1 cellular context compared by ENCODE assay signal in the genomic region with DNA sequence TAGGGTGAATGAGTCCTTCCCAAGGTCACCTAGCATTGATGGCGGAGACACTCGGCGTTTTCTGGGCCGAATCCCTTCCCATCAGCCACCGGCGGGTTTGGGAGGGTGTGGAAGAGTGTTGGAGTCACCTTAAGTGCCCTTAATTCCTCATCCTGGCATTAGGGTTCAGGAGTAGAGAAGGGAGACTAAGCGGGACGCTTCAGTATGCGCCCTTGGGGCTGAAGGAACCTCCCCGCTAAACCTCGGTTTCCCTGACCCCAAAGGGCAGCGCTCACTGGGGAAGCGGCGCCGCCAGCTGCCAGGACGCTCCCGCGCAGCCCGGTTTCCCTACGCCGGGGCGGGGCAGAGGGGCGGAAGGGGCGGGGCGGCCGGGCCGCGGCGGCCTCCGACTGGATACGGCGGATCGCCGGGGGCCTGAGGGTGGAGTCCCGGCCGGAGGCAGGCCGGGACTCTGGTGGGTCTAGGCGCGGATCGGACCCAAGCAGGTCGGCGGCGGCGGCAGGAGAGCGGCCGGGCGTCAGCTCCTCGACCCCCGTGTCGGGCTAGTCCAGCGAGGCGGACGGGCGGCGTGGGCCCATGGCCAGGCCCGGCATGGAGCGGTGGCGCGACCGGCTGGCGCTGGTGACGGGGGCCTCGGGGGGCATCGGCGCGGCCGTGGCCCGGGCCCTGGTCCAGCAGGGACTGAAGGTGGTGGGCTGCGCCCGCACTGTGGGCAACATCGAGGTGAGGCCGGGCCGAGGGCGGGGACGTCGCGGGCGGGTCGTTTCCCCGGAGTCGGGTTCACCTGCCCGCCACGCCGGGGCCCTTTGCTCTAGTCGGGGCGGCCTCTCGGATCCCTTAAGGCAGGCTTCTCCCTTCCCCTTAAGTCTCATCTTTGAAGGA.
TF ChIP-seq lines count a peak whose summit lies in the region.

A gene with protein sequence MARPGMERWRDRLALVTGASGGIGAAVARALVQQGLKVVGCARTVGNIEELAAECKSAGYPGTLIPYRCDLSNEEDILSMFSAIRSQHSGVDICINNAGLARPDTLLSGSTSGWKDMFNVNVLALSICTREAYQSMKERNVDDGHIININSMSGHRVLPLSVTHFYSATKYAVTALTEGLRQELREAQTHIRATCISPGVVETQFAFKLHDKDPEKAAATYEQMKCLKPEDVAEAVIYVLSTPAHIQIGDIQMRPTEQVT (plus strand): TSS at position 446 of the 882 bp plus-strand sequence. CDS start 131 bp downstream, at position 577.

TF ChIP-seq in HepG2, 621 proteins besides CTCF, POLR2A, EP300 and RAD21 (continued from another document and continues in another):
- TF ChIP-seq KDM5B (CRISPR knock-in tag; IDR thresholded peaks at IDR 0.05; ENCODE audit: borderline replicate concordance) (0 out of 2 replicates have a peak, but pooled peaks have one; percentile 7), CAMTA2 (CRISPR knock-in tag; IDR thresholded peaks at IDR 0.05; ENCODE audit: borderline replicate concordance) (no peak), GPN1 (CRISPR knock-in tag; IDR thresholded peaks at IDR 0.05; ENCODE audit: borderline replicate concordance) (no peak), FOXK2 (IDR thresholded peaks at IDR 0.05) (no peak), NFRKB (IDR thresholded peaks at IDR 0.05) (no peak), TCF12 (IDR thresholded peaks at IDR 0.05) (no peak), TCF12 (CRISPR knock-in tag; IDR thresholded peaks at IDR 0.05) (no peak), RBAK (CRISPR knock-in tag; IDR thresholded peaks at IDR 0.05) (no peak), ZNF766 (CRISPR knock-in tag; IDR thresholded peaks at IDR 0.05; ENCODE audit: borderline replicate concordance) (no peak), ZNF10 (CRISPR knock-in tag; IDR thresholded peaks at IDR 0.05; ENCODE audit: borderline replicate concordance, low read depth) (no peak), SALL2 (CRISPR knock-in tag; IDR thresholded peaks at IDR 0.05) (no peak), SUZ12 (IDR thresholded peaks at IDR 0.05; ENCODE audit: low read depth, low read length) (no peak), HNRNPLL (IDR thresholded peaks at IDR 0.05; ENCODE audit: low read depth, low read length, poor library complexity, severe bottlenecking) (peak; percentile 44), ATAD3A (CRISPR knock-in tag; IDR thresholded peaks at IDR 0.05) (no peak), NCOA5 (CRISPR knock-in tag; IDR thresholded peaks at IDR 0.05) (no peak), JUND (CRISPR knock-in tag; IDR thresholded peaks at IDR 0.05) (no peak), HOXA3 (CRISPR knock-in tag; IDR thresholded peaks at IDR 0.05) (0 out of 2 replicates have a peak, but pooled peaks have one; percentile 17), HMG20B (CRISPR knock-in tag; conservative IDR thresholded peaks at IDR 0.05) (no peak), ZNF124 (CRISPR knock-in tag; IDR thresholded peaks at IDR 0.05) (no peak), ZSCAN25 (CRISPR knock-in tag; IDR thresholded peaks at IDR 0.05) (no peak), HHEX (CRISPR knock-in tag; IDR thresholded peaks at IDR 0.05) (no peak), MXI1 (IDR thresholded peaks at IDR 0.05; ENCODE audit: borderline replicate concordance, low read depth, low read length) (peak; percentile 34; the same call in 1 of the 3 replicates), BRCA1 (CRISPR knock-in tag; IDR thresholded peaks at IDR 0.05) (no peak), ZBTB21 (CRISPR knock-in tag; IDR thresholded peaks at IDR 0.05) (no peak), JARID2 (CRISPR knock-in tag; IDR thresholded peaks at IDR 0.05; ENCODE audit: insufficient replicate concordance) (no peak), SOX13 (IDR thresholded peaks at IDR 0.05) (no peak), SOX13 (CRISPR knock-in tag; conservative IDR thresholded peaks at IDR 0.05 in 1 of 2, IDR thresholded peaks at IDR 0.05 in 1 of 2) (no peak), ZNF335 (CRISPR knock-in tag; IDR thresholded peaks at IDR 0.05) (no peak)
- TF ChIP-seq, protein P1, sequence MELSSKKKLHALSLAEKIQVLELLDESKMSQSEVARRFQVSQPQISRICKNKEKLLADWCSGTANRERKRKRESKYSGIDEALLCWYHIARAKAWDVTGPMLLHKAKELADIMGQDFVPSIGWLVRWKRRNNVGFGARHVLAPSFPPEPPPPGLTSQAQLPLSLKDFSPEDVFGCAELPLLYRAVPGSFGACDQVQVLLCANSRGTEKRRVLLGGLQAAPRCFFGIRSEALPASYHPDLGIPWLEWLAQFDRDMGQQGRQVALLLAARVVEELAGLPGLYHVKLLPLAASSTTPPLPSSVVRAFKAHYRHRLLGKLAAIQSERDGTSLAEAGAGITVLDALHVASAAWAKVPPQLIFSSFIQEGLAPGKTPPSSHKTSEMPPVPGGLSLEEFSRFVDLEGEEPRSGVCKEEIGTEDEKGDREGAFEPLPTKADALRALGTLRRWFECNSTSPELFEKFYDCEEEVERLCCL (CRISPR knock-in tag; IDR thresholded peaks at IDR 0.05; ENCODE audit: borderline replicate concordance): no peak
- TF ChIP-seq, protein P2, sequence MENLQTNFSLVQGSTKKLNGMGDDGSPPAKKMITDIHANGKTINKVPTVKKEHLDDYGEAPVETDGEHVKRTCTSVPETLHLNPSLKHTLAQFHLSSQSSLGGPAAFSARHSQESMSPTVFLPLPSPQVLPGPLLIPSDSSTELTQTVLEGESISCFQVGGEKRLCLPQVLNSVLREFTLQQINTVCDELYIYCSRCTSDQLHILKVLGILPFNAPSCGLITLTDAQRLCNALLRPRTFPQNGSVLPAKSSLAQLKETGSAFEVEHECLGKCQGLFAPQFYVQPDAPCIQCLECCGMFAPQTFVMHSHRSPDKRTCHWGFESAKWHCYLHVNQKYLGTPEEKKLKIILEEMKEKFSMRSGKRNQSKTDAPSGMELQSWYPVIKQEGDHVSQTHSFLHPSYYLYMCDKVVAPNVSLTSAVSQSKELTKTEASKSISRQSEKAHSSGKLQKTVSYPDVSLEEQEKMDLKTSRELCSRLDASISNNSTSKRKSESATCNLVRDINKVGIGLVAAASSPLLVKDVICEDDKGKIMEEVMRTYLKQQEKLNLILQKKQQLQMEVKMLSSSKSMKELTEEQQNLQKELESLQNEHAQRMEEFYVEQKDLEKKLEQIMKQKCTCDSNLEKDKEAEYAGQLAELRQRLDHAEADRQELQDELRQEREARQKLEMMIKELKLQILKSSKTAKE (CRISPR knock-in tag; IDR thresholded peaks at IDR 0.05; ENCODE audit: borderline replicate concordance): no peak
- TF ChIP-seq, protein P3, sequence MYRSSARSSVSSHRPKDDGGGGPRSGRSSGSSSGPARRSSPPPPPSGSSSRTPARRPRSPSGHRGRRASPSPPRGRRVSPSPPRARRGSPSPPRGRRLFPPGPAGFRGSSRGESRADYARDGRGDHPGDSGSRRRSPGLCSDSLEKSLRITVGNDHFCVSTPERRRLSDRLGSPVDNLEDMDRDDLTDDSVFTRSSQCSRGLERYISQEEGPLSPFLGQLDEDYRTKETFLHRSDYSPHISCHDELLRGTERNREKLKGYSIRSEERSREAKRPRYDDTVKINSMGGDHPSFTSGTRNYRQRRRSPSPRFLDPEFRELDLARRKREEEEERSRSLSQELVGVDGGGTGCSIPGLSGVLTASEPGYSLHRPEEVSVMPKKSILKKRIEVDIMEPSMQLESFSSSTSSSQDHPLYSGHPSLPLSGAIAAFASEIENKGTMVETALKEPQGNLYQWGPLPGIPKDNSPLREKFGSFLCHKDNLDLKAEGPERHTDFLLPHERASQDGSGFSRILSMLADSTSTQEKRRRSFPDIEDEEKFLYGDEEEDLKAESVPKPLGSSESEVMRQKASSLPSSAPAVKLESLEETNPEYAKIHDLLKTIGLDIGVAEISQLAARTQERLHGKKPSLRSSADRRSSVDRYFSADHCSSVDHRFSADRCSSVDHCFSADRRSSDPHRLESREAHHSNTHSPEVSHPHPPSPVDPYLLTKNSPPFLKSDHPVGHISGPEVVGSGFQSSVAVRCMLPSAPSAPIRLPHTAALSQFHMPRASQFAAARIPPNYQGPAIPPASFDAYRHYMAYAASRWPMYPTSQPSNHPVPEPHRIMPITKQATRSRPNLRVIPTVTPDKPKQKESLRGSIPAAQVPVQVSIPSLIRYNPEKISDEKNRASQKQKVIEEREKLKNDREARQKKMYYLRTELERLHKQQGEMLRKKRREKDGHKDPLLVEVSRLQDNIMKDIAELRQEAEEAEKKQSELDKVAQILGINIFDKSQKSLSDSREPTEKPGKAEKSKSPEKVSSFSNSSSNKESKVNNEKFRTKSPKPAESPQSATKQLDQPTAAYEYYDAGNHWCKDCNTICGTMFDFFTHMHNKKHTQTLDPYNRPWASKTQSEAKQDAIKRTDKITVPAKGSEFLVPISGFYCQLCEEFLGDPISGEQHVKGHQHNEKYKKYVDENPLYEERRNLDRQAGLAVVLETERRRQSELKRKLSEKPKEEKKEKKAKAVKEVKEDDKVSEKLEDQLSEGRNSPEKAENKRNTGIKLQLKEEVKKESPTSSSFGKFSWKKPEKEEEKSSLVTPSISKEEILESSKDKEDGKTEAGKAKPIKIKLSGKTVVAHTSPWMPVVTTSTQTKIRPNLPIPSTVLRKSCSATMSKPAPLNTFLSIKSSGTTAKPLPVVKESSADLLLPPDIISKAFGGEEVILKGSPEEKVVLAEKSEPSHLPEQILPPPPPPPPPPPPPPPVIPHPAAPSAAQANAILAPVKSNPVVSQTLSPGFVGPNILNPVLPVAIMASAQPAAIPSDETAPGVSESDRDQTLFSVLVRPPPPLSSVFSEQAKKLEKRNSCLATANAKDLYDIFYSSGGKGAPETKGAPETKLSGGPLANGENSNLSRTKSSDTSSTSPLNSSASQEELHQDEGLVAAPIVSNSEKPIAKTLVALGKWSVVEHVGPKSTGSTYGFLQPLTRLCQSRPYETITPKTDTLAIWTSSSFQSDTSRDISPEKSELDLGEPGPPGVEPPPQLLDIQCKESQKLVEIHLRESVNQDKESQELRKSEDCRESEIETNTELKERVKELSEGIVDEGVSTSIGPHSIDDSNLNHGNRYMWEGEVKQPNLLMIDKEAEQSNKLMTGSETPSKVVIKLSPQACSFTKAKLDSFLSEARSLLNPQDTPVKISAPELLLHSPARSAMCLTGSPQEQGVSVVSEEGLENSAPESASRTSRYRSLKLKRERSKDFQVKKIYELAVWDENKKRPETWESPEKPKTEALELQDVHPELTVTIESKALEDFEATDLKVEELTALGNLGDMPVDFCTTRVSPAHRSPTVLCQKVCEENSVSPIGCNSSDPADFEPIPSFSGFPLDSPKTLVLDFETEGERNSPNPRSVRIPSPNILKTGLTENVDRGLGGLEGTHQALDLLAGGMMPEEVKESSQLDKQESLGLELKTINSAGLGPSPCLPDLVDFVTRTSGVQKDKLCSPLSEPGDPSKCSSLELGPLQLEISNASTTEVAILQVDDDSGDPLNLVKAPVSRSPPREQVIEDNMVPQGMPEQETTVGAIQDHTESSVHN (CRISPR knock-in tag; IDR thresholded peaks at IDR 0.05): 0 out of 2 replicates have a peak, but pooled peaks have one; percentile 43
- TF ChIP-seq, protein P4, sequence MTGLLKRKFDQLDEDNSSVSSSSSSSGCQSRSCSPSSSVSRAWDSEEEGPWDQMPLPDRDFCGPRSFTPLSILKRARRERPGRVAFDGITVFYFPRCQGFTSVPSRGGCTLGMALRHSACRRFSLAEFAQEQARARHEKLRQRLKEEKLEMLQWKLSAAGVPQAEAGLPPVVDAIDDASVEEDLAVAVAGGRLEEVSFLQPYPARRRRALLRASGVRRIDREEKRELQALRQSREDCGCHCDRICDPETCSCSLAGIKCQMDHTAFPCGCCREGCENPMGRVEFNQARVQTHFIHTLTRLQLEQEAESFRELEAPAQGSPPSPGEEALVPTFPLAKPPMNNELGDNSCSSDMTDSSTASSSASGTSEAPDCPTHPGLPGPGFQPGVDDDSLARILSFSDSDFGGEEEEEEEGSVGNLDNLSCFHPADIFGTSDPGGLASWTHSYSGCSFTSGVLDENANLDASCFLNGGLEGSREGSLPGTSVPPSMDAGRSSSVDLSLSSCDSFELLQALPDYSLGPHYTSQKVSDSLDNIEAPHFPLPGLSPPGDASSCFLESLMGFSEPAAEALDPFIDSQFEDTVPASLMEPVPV (CRISPR knock-in tag; IDR thresholded peaks at IDR 0.05): no peak
- TF ChIP-seq, protein P5, sequence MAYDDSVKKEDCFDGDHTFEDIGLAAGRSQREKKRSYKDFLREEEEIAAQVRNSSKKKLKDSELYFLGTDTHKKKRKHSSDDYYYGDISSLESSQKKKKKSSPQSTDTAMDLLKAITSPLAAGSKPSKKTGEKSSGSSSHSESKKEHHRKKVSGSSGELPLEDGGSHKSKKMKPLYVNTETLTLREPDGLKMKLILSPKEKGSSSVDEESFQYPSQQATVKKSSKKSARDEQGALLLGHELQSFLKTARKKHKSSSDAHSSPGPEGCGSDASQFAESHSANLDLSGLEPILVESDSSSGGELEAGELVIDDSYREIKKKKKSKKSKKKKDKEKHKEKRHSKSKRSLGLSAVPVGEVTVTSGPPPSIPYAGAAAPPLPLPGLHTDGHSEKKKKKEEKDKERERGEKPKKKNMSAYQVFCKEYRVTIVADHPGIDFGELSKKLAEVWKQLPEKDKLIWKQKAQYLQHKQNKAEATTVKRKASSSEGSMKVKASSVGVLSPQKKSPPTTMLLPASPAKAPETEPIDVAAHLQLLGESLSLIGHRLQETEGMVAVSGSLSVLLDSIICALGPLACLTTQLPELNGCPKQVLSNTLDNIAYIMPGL (CRISPR knock-in tag; IDR thresholded peaks at IDR 0.05; ENCODE audit: borderline replicate concordance in 1 of 2, low read depth in 1 of 2): peak in 1 of 2 experiments; percentile 14; a peak in 1 of 4 replicates
- TF ChIP-seq, protein P6, sequence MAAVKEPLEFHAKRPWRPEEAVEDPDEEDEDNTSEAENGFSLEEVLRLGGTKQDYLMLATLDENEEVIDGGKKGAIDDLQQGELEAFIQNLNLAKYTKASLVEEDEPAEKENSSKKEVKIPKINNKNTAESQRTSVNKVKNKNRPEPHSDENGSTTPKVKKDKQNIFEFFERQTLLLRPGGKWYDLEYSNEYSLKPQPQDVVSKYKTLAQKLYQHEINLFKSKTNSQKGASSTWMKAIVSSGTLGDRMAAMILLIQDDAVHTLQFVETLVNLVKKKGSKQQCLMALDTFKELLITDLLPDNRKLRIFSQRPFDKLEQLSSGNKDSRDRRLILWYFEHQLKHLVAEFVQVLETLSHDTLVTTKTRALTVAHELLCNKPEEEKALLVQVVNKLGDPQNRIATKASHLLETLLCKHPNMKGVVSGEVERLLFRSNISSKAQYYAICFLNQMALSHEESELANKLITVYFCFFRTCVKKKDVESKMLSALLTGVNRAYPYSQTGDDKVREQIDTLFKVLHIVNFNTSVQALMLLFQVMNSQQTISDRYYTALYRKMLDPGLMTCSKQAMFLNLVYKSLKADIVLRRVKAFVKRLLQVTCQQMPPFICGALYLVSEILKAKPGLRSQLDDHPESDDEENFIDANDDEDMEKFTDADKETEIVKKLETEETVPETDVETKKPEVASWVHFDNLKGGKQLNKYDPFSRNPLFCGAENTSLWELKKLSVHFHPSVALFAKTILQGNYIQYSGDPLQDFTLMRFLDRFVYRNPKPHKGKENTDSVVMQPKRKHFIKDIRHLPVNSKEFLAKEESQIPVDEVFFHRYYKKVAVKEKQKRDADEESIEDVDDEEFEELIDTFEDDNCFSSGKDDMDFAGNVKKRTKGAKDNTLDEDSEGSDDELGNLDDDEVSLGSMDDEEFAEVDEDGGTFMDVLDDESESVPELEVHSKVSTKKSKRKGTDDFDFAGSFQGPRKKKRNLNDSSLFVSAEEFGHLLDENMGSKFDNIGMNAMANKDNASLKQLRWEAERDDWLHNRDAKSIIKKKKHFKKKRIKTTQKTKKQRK (IDR thresholded peaks at IDR 0.05; ENCODE audit: low read length): no peak
- TF ChIP-seq, protein P7, sequence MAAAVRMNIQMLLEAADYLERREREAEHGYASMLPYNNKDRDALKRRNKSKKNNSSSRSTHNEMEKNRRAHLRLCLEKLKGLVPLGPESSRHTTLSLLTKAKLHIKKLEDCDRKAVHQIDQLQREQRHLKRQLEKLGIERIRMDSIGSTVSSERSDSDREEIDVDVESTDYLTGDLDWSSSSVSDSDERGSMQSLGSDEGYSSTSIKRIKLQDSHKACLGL (CRISPR knock-in tag; IDR thresholded peaks at IDR 0.05): no peak
